ENCODE assay signal across 1 cellular context in genomic region chr22:50200333-50201190, GRCh38.
TF ChIP-seq lines count a peak whose summit lies in the region.

Gene SELENOO, plus strand, starts transcription at chr22:50201011. Its CDS starts 26 bp downstream, at chr22:50201037.

TF ChIP-seq in HEK293, 187 proteins besides CTCF, POLR2A, EP300 and RAD21 (continued from another document):
- TF ChIP-seq, protein P1, sequence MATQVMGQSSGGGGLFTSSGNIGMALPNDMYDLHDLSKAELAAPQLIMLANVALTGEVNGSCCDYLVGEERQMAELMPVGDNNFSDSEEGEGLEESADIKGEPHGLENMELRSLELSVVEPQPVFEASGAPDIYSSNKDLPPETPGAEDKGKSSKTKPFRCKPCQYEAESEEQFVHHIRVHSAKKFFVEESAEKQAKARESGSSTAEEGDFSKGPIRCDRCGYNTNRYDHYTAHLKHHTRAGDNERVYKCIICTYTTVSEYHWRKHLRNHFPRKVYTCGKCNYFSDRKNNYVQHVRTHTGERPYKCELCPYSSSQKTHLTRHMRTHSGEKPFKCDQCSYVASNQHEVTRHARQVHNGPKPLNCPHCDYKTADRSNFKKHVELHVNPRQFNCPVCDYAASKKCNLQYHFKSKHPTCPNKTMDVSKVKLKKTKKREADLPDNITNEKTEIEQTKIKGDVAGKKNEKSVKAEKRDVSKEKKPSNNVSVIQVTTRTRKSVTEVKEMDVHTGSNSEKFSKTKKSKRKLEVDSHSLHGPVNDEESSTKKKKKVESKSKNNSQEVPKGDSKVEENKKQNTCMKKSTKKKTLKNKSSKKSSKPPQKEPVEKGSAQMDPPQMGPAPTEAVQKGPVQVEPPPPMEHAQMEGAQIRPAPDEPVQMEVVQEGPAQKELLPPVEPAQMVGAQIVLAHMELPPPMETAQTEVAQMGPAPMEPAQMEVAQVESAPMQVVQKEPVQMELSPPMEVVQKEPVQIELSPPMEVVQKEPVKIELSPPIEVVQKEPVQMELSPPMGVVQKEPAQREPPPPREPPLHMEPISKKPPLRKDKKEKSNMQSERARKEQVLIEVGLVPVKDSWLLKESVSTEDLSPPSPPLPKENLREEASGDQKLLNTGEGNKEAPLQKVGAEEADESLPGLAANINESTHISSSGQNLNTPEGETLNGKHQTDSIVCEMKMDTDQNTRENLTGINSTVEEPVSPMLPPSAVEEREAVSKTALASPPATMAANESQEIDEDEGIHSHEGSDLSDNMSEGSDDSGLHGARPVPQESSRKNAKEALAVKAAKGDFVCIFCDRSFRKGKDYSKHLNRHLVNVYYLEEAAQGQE (tag by site-specific recombination; IDR thresholded peaks at IDR 0.05) = no peak
- TF ChIP-seq KLF10 (tag by site-specific recombination; IDR thresholded peaks at IDR 0.05) = peak; percentile 44; the same call in 1 of the 2 replicates
- TF ChIP-seq ZNF791 (tag by site-specific recombination; IDR thresholded peaks at IDR 0.05) = no peak
- TF ChIP-seq HOXD13 (CRISPR knock-in tag; IDR thresholded peaks at IDR 0.05; ENCODE audit: borderline replicate concordance) = no peak
- no peak for TF ChIP-seq ZSCAN4 (tag by site-specific recombination; IDR thresholded peaks at IDR 0.05)
- TF ChIP-seq ZNF133 (tag by site-specific recombination; IDR thresholded peaks at IDR 0.05) = no peak
- no peak for TF ChIP-seq ZNF623 (tag by site-specific recombination; IDR thresholded peaks at IDR 0.05)
- no peak for TF ChIP-seq ZNF10 (tag by site-specific recombination; IDR thresholded peaks at IDR 0.05)
- TF ChIP-seq, protein P2, sequence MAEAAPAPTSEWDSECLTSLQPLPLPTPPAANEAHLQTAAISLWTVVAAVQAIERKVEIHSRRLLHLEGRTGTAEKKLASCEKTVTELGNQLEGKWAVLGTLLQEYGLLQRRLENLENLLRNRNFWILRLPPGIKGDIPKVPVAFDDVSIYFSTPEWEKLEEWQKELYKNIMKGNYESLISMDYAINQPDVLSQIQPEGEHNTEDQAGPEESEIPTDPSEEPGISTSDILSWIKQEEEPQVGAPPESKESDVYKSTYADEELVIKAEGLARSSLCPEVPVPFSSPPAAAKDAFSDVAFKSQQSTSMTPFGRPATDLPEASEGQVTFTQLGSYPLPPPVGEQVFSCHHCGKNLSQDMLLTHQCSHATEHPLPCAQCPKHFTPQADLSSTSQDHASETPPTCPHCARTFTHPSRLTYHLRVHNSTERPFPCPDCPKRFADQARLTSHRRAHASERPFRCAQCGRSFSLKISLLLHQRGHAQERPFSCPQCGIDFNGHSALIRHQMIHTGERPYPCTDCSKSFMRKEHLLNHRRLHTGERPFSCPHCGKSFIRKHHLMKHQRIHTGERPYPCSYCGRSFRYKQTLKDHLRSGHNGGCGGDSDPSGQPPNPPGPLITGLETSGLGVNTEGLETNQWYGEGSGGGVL (tag by site-specific recombination; IDR thresholded peaks at IDR 0.05) = no peak
- TF ChIP-seq, protein P3, sequence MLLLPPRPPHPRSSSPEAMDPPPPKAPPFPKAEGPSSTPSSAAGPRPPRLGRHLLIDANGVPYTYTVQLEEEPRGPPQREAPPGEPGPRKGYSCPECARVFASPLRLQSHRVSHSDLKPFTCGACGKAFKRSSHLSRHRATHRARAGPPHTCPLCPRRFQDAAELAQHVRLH (tag by site-specific recombination; IDR thresholded peaks at IDR 0.05) = no peak
- peak; percentile 49; the same call in 1 of the 2 replicates for TF ChIP-seq ZBTB8A (tag by site-specific recombination; IDR thresholded peaks at IDR 0.05)
- TF ChIP-seq, protein P4, sequence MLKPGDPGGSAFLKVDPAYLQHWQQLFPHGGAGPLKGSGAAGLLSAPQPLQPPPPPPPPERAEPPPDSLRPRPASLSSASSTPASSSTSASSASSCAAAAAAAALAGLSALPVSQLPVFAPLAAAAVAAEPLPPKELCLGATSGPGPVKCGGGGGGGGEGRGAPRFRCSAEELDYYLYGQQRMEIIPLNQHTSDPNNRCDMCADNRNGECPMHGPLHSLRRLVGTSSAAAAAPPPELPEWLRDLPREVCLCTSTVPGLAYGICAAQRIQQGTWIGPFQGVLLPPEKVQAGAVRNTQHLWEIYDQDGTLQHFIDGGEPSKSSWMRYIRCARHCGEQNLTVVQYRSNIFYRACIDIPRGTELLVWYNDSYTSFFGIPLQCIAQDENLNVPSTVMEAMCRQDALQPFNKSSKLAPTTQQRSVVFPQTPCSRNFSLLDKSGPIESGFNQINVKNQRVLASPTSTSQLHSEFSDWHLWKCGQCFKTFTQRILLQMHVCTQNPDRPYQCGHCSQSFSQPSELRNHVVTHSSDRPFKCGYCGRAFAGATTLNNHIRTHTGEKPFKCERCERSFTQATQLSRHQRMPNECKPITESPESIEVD (tag by site-specific recombination; IDR thresholded peaks at IDR 0.05) = no peak
- TF ChIP-seq ZBTB1 (tag by site-specific recombination; IDR thresholded peaks at IDR 0.05) = no peak
- TF ChIP-seq ZNF768 (tag by site-specific recombination; IDR thresholded peaks at IDR 0.05) = no peak
- TF ChIP-seq ZNF677 (tag by site-specific recombination; IDR thresholded peaks at IDR 0.05) = 0 out of 2 replicates have a peak, but pooled peaks have one; percentile 35
- no peak for TF ChIP-seq AEBP2 (tag by site-specific recombination; IDR thresholded peaks at IDR 0.05; ENCODE audit: borderline replicate concordance)
- TF ChIP-seq, protein P5, sequence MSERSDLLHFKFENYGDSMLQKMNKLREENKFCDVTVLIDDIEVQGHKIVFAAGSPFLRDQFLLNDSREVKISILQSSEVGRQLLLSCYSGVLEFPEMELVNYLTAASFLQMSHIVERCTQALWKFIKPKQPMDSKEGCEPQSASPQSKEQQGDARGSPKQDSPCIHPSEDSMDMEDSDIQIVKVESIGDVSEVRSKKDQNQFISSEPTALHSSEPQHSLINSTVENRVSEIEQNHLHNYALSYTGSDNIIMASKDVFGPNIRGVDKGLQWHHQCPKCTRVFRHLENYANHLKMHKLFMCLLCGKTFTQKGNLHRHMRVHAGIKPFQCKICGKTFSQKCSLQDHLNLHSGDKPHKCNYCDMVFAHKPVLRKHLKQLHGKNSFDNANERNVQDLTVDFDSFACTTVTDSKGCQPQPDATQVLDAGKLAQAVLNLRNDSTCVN (tag by site-specific recombination; optimal IDR thresholded peaks at IDR 0.05) = peak; percentile 76
- no peak for TF ChIP-seq ZNF350 (tag by site-specific recombination; IDR thresholded peaks at IDR 0.05)
- no peak; the same call in 1 of the 2 replicates for TF ChIP-seq KLF9 (tag by site-specific recombination; IDR thresholded peaks at IDR 0.05; ENCODE audit: low read depth)
- no peak for TF ChIP-seq ZNF549 (tag by site-specific recombination; IDR thresholded peaks at IDR 0.05)
- peak; percentile 32; the same call in 1 of the 2 replicates for TF ChIP-seq EGR2 (tag by site-specific recombination; IDR thresholded peaks at IDR 0.05; ENCODE audit: low read depth)
- TF ChIP-seq ZNF16 (tag by site-specific recombination; IDR thresholded peaks at IDR 0.05; ENCODE audit: low read depth) = no peak
- no peak for TF ChIP-seq ZNF214 (tag by site-specific recombination; IDR thresholded peaks at IDR 0.05; ENCODE audit: borderline replicate concordance)
- TF ChIP-seq KLF8 (tag by site-specific recombination; IDR thresholded peaks at IDR 0.05) = peak; percentile 60
- no peak for TF ChIP-seq ZNF354C (tag by site-specific recombination; IDR thresholded peaks at IDR 0.05; ENCODE audit: borderline replicate concordance, low read depth)
- TF ChIP-seq ZNF707 (tag by site-specific recombination; IDR thresholded peaks at IDR 0.05) = no peak
- peak; percentile 83; the same call in 1 of the 2 replicates for TF ChIP-seq ZBTB7A (tag by site-specific recombination; IDR thresholded peaks at IDR 0.05; ENCODE audit: low read depth)
- TF ChIP-seq, protein P6, sequence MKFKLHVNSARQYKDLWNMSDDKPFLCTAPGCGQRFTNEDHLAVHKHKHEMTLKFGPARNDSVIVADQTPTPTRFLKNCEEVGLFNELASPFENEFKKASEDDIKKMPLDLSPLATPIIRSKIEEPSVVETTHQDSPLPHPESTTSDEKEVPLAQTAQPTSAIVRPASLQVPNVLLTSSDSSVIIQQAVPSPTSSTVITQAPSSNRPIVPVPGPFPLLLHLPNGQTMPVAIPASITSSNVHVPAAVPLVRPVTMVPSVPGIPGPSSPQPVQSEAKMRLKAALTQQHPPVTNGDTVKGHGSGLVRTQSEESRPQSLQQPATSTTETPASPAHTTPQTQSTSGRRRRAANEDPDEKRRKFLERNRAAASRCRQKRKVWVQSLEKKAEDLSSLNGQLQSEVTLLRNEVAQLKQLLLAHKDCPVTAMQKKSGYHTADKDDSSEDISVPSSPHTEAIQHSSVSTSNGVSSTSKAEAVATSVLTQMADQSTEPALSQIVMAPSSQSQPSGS (tag by site-specific recombination; IDR thresholded peaks at IDR 0.05; ENCODE audit: low read depth) = no peak
- no peak for TF ChIP-seq ZNF777 (tag by site-specific recombination; IDR thresholded peaks at IDR 0.05; ENCODE audit: borderline replicate concordance)
- no peak for TF ChIP-seq ZNF274 (IDR thresholded peaks at IDR 0.05; ENCODE audit: low read length)
- no peak for TF ChIP-seq ZNF274 (tag by site-specific recombination; IDR thresholded peaks at IDR 0.05; ENCODE audit: borderline replicate concordance)
- no peak for TF ChIP-seq ZNF510 (tag by site-specific recombination; IDR thresholded peaks at IDR 0.05; ENCODE audit: insufficient replicate concordance)
- TF ChIP-seq ZBTB17 (tag by site-specific recombination; IDR thresholded peaks at IDR 0.05) = no peak
- no peak; the same call in none of the 2 replicates for TF ChIP-seq ZNF341 (tag by site-specific recombination; IDR thresholded peaks at IDR 0.05; ENCODE audit: low read depth)
- TF ChIP-seq, protein P7, sequence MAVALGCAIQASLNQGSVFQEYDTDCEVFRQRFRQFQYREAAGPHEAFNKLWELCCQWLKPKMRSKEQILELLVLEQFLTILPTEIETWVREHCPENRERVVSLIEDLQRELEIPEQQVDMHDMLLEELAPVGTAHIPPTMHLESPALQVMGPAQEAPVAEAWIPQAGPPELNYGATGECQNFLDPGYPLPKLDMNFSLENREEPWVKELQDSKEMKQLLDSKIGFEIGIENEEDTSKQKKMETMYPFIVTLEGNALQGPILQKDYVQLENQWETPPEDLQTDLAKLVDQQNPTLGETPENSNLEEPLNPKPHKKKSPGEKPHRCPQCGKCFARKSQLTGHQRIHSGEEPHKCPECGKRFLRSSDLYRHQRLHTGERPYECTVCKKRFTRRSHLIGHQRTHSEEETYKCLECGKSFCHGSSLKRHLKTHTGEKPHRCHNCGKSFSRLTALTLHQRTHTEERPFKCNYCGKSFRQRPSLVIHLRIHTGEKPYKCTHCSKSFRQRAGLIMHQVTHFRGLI (tag by site-specific recombination; IDR thresholded peaks at IDR 0.05) = no peak
- peak; percentile 89 for TF ChIP-seq SP3 (tag by site-specific recombination; IDR thresholded peaks at IDR 0.05)
- no peak for TF ChIP-seq OSR2 (tag by site-specific recombination; IDR thresholded peaks at IDR 0.05)
